In the genomic region with DNA sequence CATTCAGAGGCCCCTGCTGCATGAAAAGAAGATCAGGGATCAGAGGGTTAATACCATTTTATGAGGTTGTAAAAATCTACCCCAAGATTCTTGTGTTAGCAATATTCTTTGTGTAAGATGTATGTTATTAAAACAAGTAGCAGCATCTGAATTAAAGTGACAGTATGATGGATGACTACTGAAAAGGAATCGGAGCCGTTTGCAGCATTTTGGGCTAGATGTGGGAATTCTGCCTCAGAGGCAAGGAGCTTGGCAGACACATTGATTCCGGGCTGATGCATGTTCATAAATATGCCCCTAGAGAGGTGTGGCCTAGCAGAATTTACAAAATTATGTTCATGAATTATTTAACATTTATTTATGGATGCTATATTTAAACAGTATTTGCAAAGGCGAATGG, we compare ENCODE assay signal across 18 cellular contexts.
DNase-seq lines count a peak whose midpoint lies in the region; ATAC-seq and TF ChIP-seq lines count a peak whose summit lies in the region.
"Had no signal": no experiment of that assay in that cellular context is flagged by ENCODE, and none has a peak within 500 bp of the region (broad histone marks: within the 10 kb centered on the region; RNA-seq: fewer than 3 reads in every experiment).

No MANE protein-coding gene starts in this region.

- no peaks in the 10 kb centered on the region for H3K4me1 ChIP-seq in mammary epithelial cell (ENCODE audit: insufficient read depth, low read length)
- H3K4me1 ChIP-seq: BLaER1, HAP-1 had no signal

- BruUV-seq in MCF 10A (replicated peaks; lab: Mats Ljungman, UMichigan) (no TSS peak), mammary epithelial cell (replicated peaks; lab: Mats Ljungman, UMichigan) (no TSS peak)

- peak overlapping the region; percentile 51 for H3K27ac Mint-ChIP-seq in MCF 10A (ENCODE audit: low read depth, unreplicated experiment)
- H3K27ac Mint-ChIP-seq: CD8-positive, alpha-beta memory T cell; HFFc6 had no signal

- ATAC-seq in HG03039 (IDR thresholded peaks at IDR 0.05; ENCODE audit: unreplicated experiment) (no peak), HG02798 (IDR thresholded peaks at IDR 0.05; ENCODE audit: poor library complexity, unreplicated experiment) (no peak)
- ATAC-seq: GM12878, HepG2 had no signal

- WGBS in mammary epithelial cell (ENCODE audit: low coverage, missing lambda C conversion rate), result 88% methylated on average over 4 of the region's 4 CpGs

- POLR2A ChIA-PET in MCF 10A (lab: Yijun Ruan, JAX), result interaction anchor here (0.7 kb wide), 2 partner anchors 13 to 23 kb away, joined by 3 to 4 read pairs; no protein-coding TSS in a partner anchor

- in situ Hi-C loops in mammary epithelial cell (cut with MboI; ENCODE audit: low sequenced_read_pairs in 2 of 2), result no loop called here

- H3K36me3 Mint-ChIP-seq in MCF 10A (ENCODE audit: insufficient read depth, unreplicated experiment), result no peaks in the 10 kb centered on the region
- H3K36me3 Mint-ChIP-seq: CD8-positive, alpha-beta memory T cell had no signal

- no peak for DNase-seq in MCF 10A (ENCODE audit: unreplicated experiment)
- no peak for DNase-seq in mammary epithelial cell
- DNase-seq in SK-N-MC (ENCODE audit: low read depth, low spot score), result peak; percentile 69
- peak; percentile 7 for DNase-seq in left kidney (ENCODE audit: low read depth, low spot score)
- no peak for DNase-seq in GOT3 (lab: John Stamatoyannopoulos, UW)
- DNase-seq in COR-L47 (lab: John Stamatoyannopoulos, UW), result no peak
- DNase-seq: AML-193; Calu3; CD8-positive, alpha-beta memory T cell; DMS 273 treated with DMSO at 0.1 percent for 48 hours had no signal

- peaks cover 6% of the 10 kb centered on the region for H3K4me1 Mint-ChIP-seq in MCF 10A (ENCODE audit: insufficient read depth, unreplicated experiment)
- H3K4me1 Mint-ChIP-seq: CD8-positive, alpha-beta memory T cell had no signal

- dilution Hi-C loops in mammary epithelial cell (cut with HindIII; ENCODE audit: low sequenced_read_pairs), result no loop called here

- no peak overlapping the region for H3K27ac ChIP-seq in mammary epithelial cell (ENCODE audit: insufficient read depth, low read depth, low read length)
- 0 out of 2 replicates have a peak overlapping the region, but pooled peaks have one; percentile 38 for H3K27ac ChIP-seq in SK-N-MC
- H3K27ac ChIP-seq: 22Rv1, BLaER1 had no signal

- no peak overlapping the region for H2AFZ ChIP-seq in mammary epithelial cell (ENCODE audit: low read depth, low read length)

- H3K9me3 Mint-ChIP-seq in MCF 10A (ENCODE audit: unreplicated experiment), result peaks cover 4% of the 10 kb centered on the region
- H3K9me3 Mint-ChIP-seq: HFFc6 had no signal

- intact Hi-C loops in MCF 10A (cut with micrococcal nuclease) (no loop called here), mammary epithelial cell (cut with micrococcal nuclease) (no loop called here)

- no peaks in the 10 kb centered on the region for H3K27me3 ChIP-seq in mammary epithelial cell (ENCODE audit: insufficient read depth, low read length)
- H3K27me3 ChIP-seq: BLaER1 had no signal

- H4K20me1 ChIP-seq in mammary epithelial cell (ENCODE audit: insufficient read depth, low read length), result no peaks in the 10 kb centered on the region
- H4K20me1 ChIP-seq: BLaER1 had no signal

- no peaks in the 10 kb centered on the region for H3K79me2 ChIP-seq in mammary epithelial cell (ENCODE audit: insufficient read depth, low read length)

- H3K4me2 ChIP-seq in mammary epithelial cell (ENCODE audit: insufficient read depth, low read depth, low read length), result no peak overlapping the region
- H3K4me2 ChIP-seq: BLaER1 had no signal

- CTCF ChIA-PET in MCF 10A (lab: Yijun Ruan, JAX) (interaction anchor here (0.8 to 1.2 kb wide), 2 partner anchors 31 to 432 kb away, joined by 3 read pairs; no protein-coding TSS in a partner anchor), mammary epithelial cell (lab: Charles Lee; ENCODE audit: low non-redundant PET) (no interaction called here)

- H3K9me3 ChIP-seq in mammary epithelial cell (replicated peaks; ENCODE audit: insufficient read depth, low read length) (no peaks in the 10 kb centered on the region), SK-N-MC (ENCODE audit: low read depth, low read length) (no peaks in the 10 kb centered on the region)
- H3K9me3 ChIP-seq: BLaER1, HAP-1 had no signal

- TF ChIP-seq CTCF in MCF 10A (IDR thresholded peaks at IDR 0.05; ENCODE audit: unreplicated experiment), result no peak
- TF ChIP-seq CTCF in mammary epithelial cell (conservative IDR thresholded peaks at IDR 0.05 in 1 of 2, IDR thresholded peaks at IDR 0.05 in 1 of 2; ENCODE audit: extremely low read depth in 1 of 2, insufficient read depth in 1 of 2, low read depth in 1 of 2, low read length in 2 of 2), result no peak

- H3K9ac ChIP-seq in mammary epithelial cell (ENCODE audit: insufficient read depth, low read length) (no peak overlapping the region), SK-N-MC (ENCODE audit: insufficient read length) (no peak overlapping the region)
- H3K9ac ChIP-seq: BLaER1 had no signal

- H3K4me3 Mint-ChIP-seq in MCF 10A (ENCODE audit: unreplicated experiment), result no peak overlapping the region
- H3K4me3 Mint-ChIP-seq: CD8-positive, alpha-beta memory T cell; HFFc6 had no signal

- H3K27me3 Mint-ChIP-seq in MCF 10A (ENCODE audit: insufficient read depth, unreplicated experiment), result no peaks in the 10 kb centered on the region
- H3K27me3 Mint-ChIP-seq: CD8-positive, alpha-beta memory T cell had no signal

- no peak overlapping the region for H3K4me3 ChIP-seq in mammary epithelial cell (replicated peaks in 1 of 3; ENCODE audit: insufficient read depth in 1 of 3, low read depth in 2 of 3, low read length in 3 of 3)
- H3K4me3 ChIP-seq in SK-N-MC, result peak overlapping the region; percentile 31
- H3K4me3 ChIP-seq: BLaER1, GM12878, HAP-1 had no signal

- H3K36me3 ChIP-seq in mammary epithelial cell (ENCODE audit: insufficient read depth, low read length) (no peaks in the 10 kb centered on the region), SK-N-MC (ENCODE audit: insufficient read depth, low read length) (no peaks in the 10 kb centered on the region)
- H3K36me3 ChIP-seq: BLaER1, HAP-1 had no signal

Comparison
In these comparisons a context has a peak if more than half of its experiments do, and no peak if none do; other contexts are left out.
1. DNase-seq: peak in SK-N-MC (single experiment) and left kidney (single experiment); none in MCF 10A (single experiment), mammary epithelial cell (single experiment), GOT3 (single experiment) and COR-L47 (single experiment).